ENCODE assay signal across 18 cellular contexts in the genomic region with DNA sequence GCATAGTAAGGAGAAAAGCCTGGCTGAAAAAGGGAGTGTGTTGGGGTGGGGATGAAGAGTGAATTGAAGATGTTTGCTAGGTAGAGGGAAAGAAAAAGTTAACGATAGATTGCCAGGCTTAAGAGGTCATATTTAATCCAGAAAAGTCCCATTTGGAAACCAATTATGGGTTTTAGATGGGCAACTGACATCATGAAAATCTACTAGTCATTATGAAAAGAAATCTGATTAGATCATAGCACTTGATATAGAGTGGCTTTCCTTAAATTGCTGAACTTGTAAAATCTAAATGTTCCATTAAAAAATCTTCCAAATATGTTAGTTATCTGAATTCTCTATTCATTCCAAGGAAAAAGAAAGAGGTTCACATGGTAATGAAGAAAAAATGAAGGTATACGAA. TPM values are rescaled to one million over a fixed set of nuclear protein-coding genes. Genes with fewer than 3 reads are reported as not detected.
DNase-seq lines count a peak whose midpoint lies in the region; ATAC-seq and TF ChIP-seq lines count a peak whose summit lies in the region.
"Had no signal": no experiment of that assay in that cellular context is flagged by ENCODE, and none has a peak within 500 bp of the region (broad histone marks: within the 10 kb centered on the region; RNA-seq: fewer than 3 reads in every experiment).

No MANE protein-coding gene starts in this region.

- peaks cover 48% of the 10 kb centered on the region for H3K4me1 Mint-ChIP-seq in activated CD4-positive, alpha-beta T cell treated with anti-CD3 and anti-CD28 coated beads, Interleukin-2, amount 10 ng/mL, durations not matched to agents 7 days and 5 days
- peaks cover 17% of the 10 kb centered on the region for H3K4me1 Mint-ChIP-seq in activated naive CD8-positive, alpha-beta T cell treated with anti-CD3 and anti-CD28 coated beads for 36 hours
- no peaks in the 10 kb centered on the region for H3K4me1 Mint-ChIP-seq in naive thymus-derived CD8-positive, alpha-beta T cell
- H3K4me1 Mint-ChIP-seq: CD14-positive monocyte had no signal

- H3K27me3 Mint-ChIP-seq in activated CD4-positive, alpha-beta T cell treated with anti-CD3 and anti-CD28 coated beads, Interleukin-2, amount 10 ng/mL, durations not matched to agents 7 days and 5 days = no peaks in the 10 kb centered on the region
- H3K27me3 Mint-ChIP-seq in activated naive CD8-positive, alpha-beta T cell treated with anti-CD3 and anti-CD28 coated beads for 36 hours = peaks cover 28% of the 10 kb centered on the region
- H3K27me3 Mint-ChIP-seq in naive thymus-derived CD8-positive, alpha-beta T cell = peaks cover 0 to 23% (median 9%) of the 10 kb centered on the region in 5 donors

- no peaks in the 10 kb centered on the region for H3K79me2 ChIP-seq in MM.1S (ENCODE audit: low read length)

- WGBS in aorta, 2 donors = 87 to 91% methylated on average over 2 of the region's 2 CpGs

- no peaks in the 10 kb centered on the region for H3K9me2 ChIP-seq in MM.1S (replicated peaks; ENCODE audit: insufficient read depth, low read length)

- intact Hi-C loops in aorta (cut with DNase I) = no loop called here

- H3K9me3 ChIP-seq in MM.1S (replicated peaks; ENCODE audit: insufficient read depth, low read length) (no peaks in the 10 kb centered on the region), aorta (ENCODE audit: control insufficient read depth, low read length) (no peaks in the 10 kb centered on the region)
- H3K9me3 ChIP-seq: Peyer's patch had no signal

- no peak for TF ChIP-seq CTCF in MM.1S (IDR thresholded peaks at IDR 0.05; ENCODE audit: low read length)

- H3K4me1 ChIP-seq in MM.1S (ENCODE audit: low read length) (peaks cover 12% of the 10 kb centered on the region; the same call in 1 of the 2 replicates), aorta (ENCODE audit: control insufficient read depth in 1 of 2, insufficient read depth in 2 of 2, low read length in 2 of 2) (peaks cover 3% of the 10 kb centered on the region in 2 donors)
- H3K4me1 ChIP-seq: A549, Peyer's patch had no signal

- peaks cover 12% of the 10 kb centered on the region for H3K9me3 Mint-ChIP-seq in activated CD4-positive, alpha-beta T cell treated with anti-CD3 and anti-CD28 coated beads, Interleukin-2, amount 10 ng/mL, durations not matched to agents 7 days and 5 days
- peaks cover 9% of the 10 kb centered on the region for H3K9me3 Mint-ChIP-seq in activated naive CD8-positive, alpha-beta T cell treated with anti-CD3 and anti-CD28 coated beads for 36 hours
- H3K9me3 Mint-ChIP-seq in naive thymus-derived CD8-positive, alpha-beta T cell = peaks cover 0 to 9% (median 0%) of the 10 kb centered on the region in 9 donors

- no peak overlapping the region for H3K4me3 ChIP-seq in MM.1S (ENCODE audit: low read length)
- H3K4me3 ChIP-seq in aorta (ENCODE audit: low read length in 2 of 2) = no peak overlapping the region
- H3K4me3 ChIP-seq: A549, Peyer's patch had no signal

- H3K27ac Mint-ChIP-seq in activated CD4-positive, alpha-beta T cell treated with anti-CD3 and anti-CD28 coated beads, Interleukin-2, amount 10 ng/mL, durations not matched to agents 7 days and 5 days = peak overlapping the region; percentile 52
- peak overlapping the region; percentile 81 for H3K27ac Mint-ChIP-seq in activated naive CD8-positive, alpha-beta T cell treated with anti-CD3 and anti-CD28 coated beads for 36 hours
- no peak overlapping the region for H3K27ac Mint-ChIP-seq in naive thymus-derived CD8-positive, alpha-beta T cell
- H3K27ac Mint-ChIP-seq: CD14-positive monocyte had no signal

- peaks cover 8% of the 10 kb centered on the region; the same call in 1 of the 2 replicates for H3F3A ChIP-seq in MM.1S (ENCODE audit: insufficient read depth, low read length)

- H3K4me3 Mint-ChIP-seq in activated CD4-positive, alpha-beta T cell treated with anti-CD3 and anti-CD28 coated beads, Interleukin-2, amount 10 ng/mL, durations not matched to agents 7 days and 5 days = no peak overlapping the region
- H3K4me3 Mint-ChIP-seq in activated naive CD8-positive, alpha-beta T cell treated with anti-CD3 and anti-CD28 coated beads for 36 hours = no peak overlapping the region
- H3K4me3 Mint-ChIP-seq in naive thymus-derived CD8-positive, alpha-beta T cell = no peak overlapping the region
- H3K4me3 Mint-ChIP-seq: CD14-positive monocyte had no signal

- POLR2A ChIA-PET in activated CD4-positive, alpha-beta T cell treated with anti-CD3 and anti-CD28 coated beads, Interleukin-2, amount 10 ng/mL, durations not matched to agents 7 days and 5 days (lab: Charles Lee) = interaction anchor here (0.6 kb wide), 1 partner anchor 44 kb away, joined by 3 read pairs; no protein-coding TSS in a partner anchor
- POLR2A ChIA-PET in naive thymus-derived CD8-positive, alpha-beta T cell (lab: Charles Lee) = no interaction called here

- DNase-seq in activated CD4-positive, alpha-beta T cell treated with anti-CD3 and anti-CD28 coated beads, Interleukin-2, amount 10 ng/mL, durations not matched to agents 7 days and 5 days = no peak
- DNase-seq in activated CD4-positive, alpha-beta T cell treated with anti-CD3 and anti-CD28 coated beads, Interleukin-2, amount 50 U/mL, for 48 hours = no peak
- no peak for DNase-seq in MM.1S
- no peak for DNase-seq in activated naive CD8-positive, alpha-beta T cell treated with anti-CD3 and anti-CD28 coated beads for 36 hours
- DNase-seq in HUDEP-2 (lab: John Stamatoyannopoulos, UW; ENCODE audit: unreplicated experiment in 76 of 76) = no peak
- no peak for DNase-seq in aorta
- DNase-seq in naive thymus-derived CD8-positive, alpha-beta T cell = no peak
- DNase-seq: COR-L47, DMS153, HCEC 1CT, NCI-H1436, NCI-H2029 treated with DMSO at 0.1 percent for 48 hours, NCI-H510A treated with DMSO at 0.1 percent for 48 hours, Peyer's patch had no signal

- H3K27ac ChIP-seq in MM.1S (ENCODE audit: low read length) (peak overlapping the region; percentile 55; the same call in 1 of the 2 replicates), aorta (ENCODE audit: low read depth in 1 of 2, low read length in 2 of 2) (no peak overlapping the region)
- H3K27ac ChIP-seq: A549, Peyer's patch had no signal

- H2AFZ ChIP-seq in MM.1S (ENCODE audit: low read length) = no peak overlapping the region

- H3K36me3 Mint-ChIP-seq in activated CD4-positive, alpha-beta T cell treated with anti-CD3 and anti-CD28 coated beads, Interleukin-2, amount 10 ng/mL, durations not matched to agents 7 days and 5 days (ENCODE audit: low read depth) = peaks cover 12% of the 10 kb centered on the region
- peaks cover 5% of the 10 kb centered on the region for H3K36me3 Mint-ChIP-seq in activated naive CD8-positive, alpha-beta T cell treated with anti-CD3 and anti-CD28 coated beads for 36 hours
- H3K36me3 Mint-ChIP-seq in naive thymus-derived CD8-positive, alpha-beta T cell = peaks cover 0 to 10% (median 5%) of the 10 kb centered on the region in 3 donors
- H3K36me3 Mint-ChIP-seq: CD14-positive monocyte had no signal

- no peak overlapping the region for H3K9ac ChIP-seq in MM.1S (ENCODE audit: low read length)

- peak overlapping the region; percentile 42; the same call in 1 of the 2 replicates for H3K4me2 ChIP-seq in MM.1S (ENCODE audit: low read depth, low read length)
- H3K4me2 ChIP-seq: A549 had no signal

- CTCF ChIA-PET in activated CD4-positive, alpha-beta T cell treated with anti-CD3 and anti-CD28 coated beads, Interleukin-2, amount 10 ng/mL, durations not matched to agents 7 days and 5 days (lab: Charles Lee) = no interaction called here

- ATAC-seq in GM18508 (IDR thresholded peaks at IDR 0.05; ENCODE audit: insufficient read depth, unreplicated experiment) = peak; percentile 15
- no peak for ATAC-seq in aorta (ENCODE audit: low FRiP score)
- ATAC-seq in naive thymus-derived CD8-positive, alpha-beta T cell = no peak
- ATAC-seq: A549 had no signal

- H3K36me3 ChIP-seq in MM.1S (replicated peaks; ENCODE audit: insufficient read depth, low read length) (no peaks in the 10 kb centered on the region), aorta (ENCODE audit: control insufficient read depth in 1 of 2, insufficient read depth in 2 of 2, low read length in 1 of 2) (no peaks in the 10 kb centered on the region)
- H3K36me3 ChIP-seq: Peyer's patch had no signal

- no peaks in the 10 kb centered on the region for H3K27me3 ChIP-seq in MM.1S (replicated peaks; ENCODE audit: insufficient read depth, low read length)
- no peaks in the 10 kb centered on the region for H3K27me3 ChIP-seq in aorta (ENCODE audit: control insufficient read depth in 1 of 2, insufficient read depth in 2 of 2, low read length in 1 of 2)
- H3K27me3 ChIP-seq: Peyer's patch had no signal

- H4K20me1 ChIP-seq in MM.1S (ENCODE audit: insufficient read depth, low read length) = no peaks in the 10 kb centered on the region

RNA-seq across cellular contexts. Expression of a gene that starts 37.5 kb away (rescaled TPM):
- total RNA-seq in activated CD4-positive, alpha-beta T cell treated with anti-CD3 and anti-CD28 coated beads, Interleukin-2, amount 10 ng/mL, durations not matched to agents 7 days and 5 days = 1 to 10 TPM in 1 of 2 experiments, under 1 TPM in 1; 0.69 to 1.0 TPM
- total RNA-seq in activated naive CD8-positive, alpha-beta T cell treated with anti-CD3 and anti-CD28 coated beads for 36 hours = not detected
- total RNA-seq in aorta = not detected
- not detected for polyA plus RNA-seq in aorta
- not detected for total RNA-seq in naive thymus-derived CD8-positive, alpha-beta T cell
- polyA plus RNA-seq in naive thymus-derived CD8-positive, alpha-beta T cell = not detected
- total RNA-seq: LHCN-M2, Peyer's patch had no signal
- polyA plus RNA-seq: A549, CD14-positive monocyte had no signal

Comparison
In these comparisons a context has a peak if more than half of its experiments do, and no peak if none do; other contexts are left out.
1. H3K27ac Mint-ChIP-seq: peak in activated CD4-positive, alpha-beta T cell treated with anti-CD3 and anti-CD28 coated beads, Interleukin-2, amount 10 ng/mL, durations not matched to agents 7 days and 5 days (single experiment) and activated naive CD8-positive, alpha-beta T cell treated with anti-CD3 and anti-CD28 coated beads for 36 hours (single experiment); none in naive thymus-derived CD8-positive, alpha-beta T cell (0 of 10).